ENCODE assay signal across 17 cellular contexts in the genomic region with DNA sequence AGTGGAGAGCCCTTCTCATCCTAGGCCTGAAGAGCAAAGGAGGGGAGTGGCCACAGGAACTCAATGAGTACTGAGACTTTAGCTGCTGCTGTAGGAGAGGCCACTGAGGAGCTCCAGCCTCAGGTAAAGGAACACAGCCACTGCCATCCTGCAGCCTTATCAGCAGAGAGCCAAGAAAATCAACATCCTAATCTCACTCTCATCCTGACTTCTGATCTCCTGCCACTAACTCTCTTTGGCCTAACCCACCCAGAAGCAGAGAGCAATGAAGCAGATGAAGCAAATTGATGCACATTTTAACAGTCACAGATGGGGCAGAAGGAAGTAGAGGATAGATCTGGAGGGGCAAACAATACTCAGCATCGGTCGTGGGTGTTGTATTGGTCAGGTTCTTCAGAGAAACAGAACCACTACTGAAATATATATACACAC.
"Had no signal": no experiment of that assay in that cellular context is flagged by ENCODE, and none has a peak within 500 bp of the region (broad histone marks: within the 10 kb centered on the region; RNA-seq: fewer than 3 reads in every experiment).

No MANE protein-coding gene starts in this region.

- H3K36me3 ChIP-seq: adrenal gland, cardiac muscle cell, gastroesophageal sphincter, tibial artery, uterus, WERI-Rb-1 had no signal

- DNase-seq: activated CD4-positive, alpha-beta memory T cell treated with anti-CD3 and anti-CD28 coated beads for 36 hours; activated CD4-positive, alpha-beta T cell treated with anti-CD3 and anti-CD28 coated beads for 36 hours; activated CD8-positive, alpha-beta memory T cell treated with anti-CD3 and anti-CD28 coated beads, Interleukin-2, amount 10 ng/mL, durations not matched to agents 7 days and 5 days; activated T-cell treated with anti-CD3 and anti-CD28 coated beads, Interleukin-2, amount 50 U/mL, for 1 hour; adrenal gland; dorsolateral prefrontal cortex; erythroblast; mesenchymal stem cell; natural killer cell; stimulated activated CD4-positive, alpha-beta T cell treated with anti-CD3 and anti-CD28 coated beads, Interleukin-4, amount 100 ng/mL, for 1 hour; stimulated activated naive B cell treated with anti-CD40 and anti-IgM and Interleukin-4, amounts not matched to agents 10 μg/mL and 1 μg/mL and 100 μg/mL, for 72 hours; T1000; tibial artery; uterus; WERI-Rb-1 had no signal

- H3K9me3 ChIP-seq: adrenal gland, gastroesophageal sphincter, tibial artery, uterus had no signal

- H3K27me3 ChIP-seq: adrenal gland, cardiac muscle cell, dorsolateral prefrontal cortex, gastroesophageal sphincter, tibial artery, uterus had no signal

- H3K4me1 ChIP-seq: adrenal gland, gastroesophageal sphincter, tibial artery, uterus had no signal

- H3K27ac ChIP-seq: adrenal gland, cardiac muscle cell, dorsolateral prefrontal cortex, gastroesophageal sphincter, tibial artery, uterus, WERI-Rb-1 had no signal

- H3K4me3 ChIP-seq: adrenal gland, cardiac muscle cell, dorsolateral prefrontal cortex, gastroesophageal sphincter, tibial artery, uterus had no signal

- ATAC-seq: activated CD4-positive, alpha-beta T cell treated with anti-CD3 and anti-CD28 coated beads for 36 hours; activated CD8-positive, alpha-beta memory T cell treated with anti-CD3 and anti-CD28 coated beads, Interleukin-2, amount 10 ng/mL, durations not matched to agents 7 days and 5 days; gastroesophageal sphincter; natural killer cell; stimulated activated naive B cell treated with anti-CD40 and anti-IgM and Interleukin-4, amounts not matched to agents 10 μg/mL and 1 μg/mL and 100 μg/mL, for 72 hours had no signal
